In the genomic region with DNA sequence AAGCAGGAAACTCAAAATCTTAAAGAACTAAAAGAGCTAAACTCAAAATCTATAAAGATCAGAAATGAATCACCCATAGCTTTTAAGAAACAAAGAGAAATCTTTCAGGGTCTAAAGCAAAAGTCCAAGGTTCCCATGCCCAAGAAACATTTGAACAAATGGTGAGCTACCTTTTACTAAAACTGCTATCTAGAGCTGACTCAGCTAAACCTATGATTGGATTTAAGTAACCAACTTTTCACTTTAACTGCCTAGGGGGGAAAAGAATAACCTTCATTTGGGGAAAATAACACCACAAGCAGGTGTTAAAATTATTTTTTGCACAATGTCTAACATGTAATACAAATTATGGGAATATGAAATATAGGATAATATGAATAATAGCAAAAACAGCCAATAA, we compare ENCODE assay signal across 26 cellular contexts.
"Had no signal": no experiment of that assay in that cellular context is flagged by ENCODE, and none has a peak within 500 bp of the region (broad histone marks: within the 10 kb centered on the region; RNA-seq: fewer than 3 reads in every experiment).

No MANE protein-coding gene starts in this region.

- DNase-seq: stimulated activated CD4-positive, alpha-beta T cell treated with anti-CD3 and anti-CD28 coated beads, Interleukin-2, amount 100 ng/mL, for 48 hours; stimulated activated CD4-positive, alpha-beta T cell treated with anti-CD3 and anti-CD28 coated beads, Interleukin-4, amount 100 ng/mL, for 1 hour; stimulated activated CD4-positive, alpha-beta T cell treated with anti-CD3 and anti-CD28 coated beads, Interleukin-4, amount 100 ng/mL, for 24 hours; stimulated activated CD4-positive, alpha-beta T cell treated with anti-CD3 and anti-CD28 coated beads, Interleukin-4, amount 100 ng/mL, for 4 hours; stimulated activated CD8-positive, alpha-beta memory T cell treated with anti-CD3 and anti-CD28 coated beads, Interleukin-4, amount 100 ng/mL, for 48 hours; stimulated activated naive B cell treated with anti-CD40 and anti-IgM and Interleukin-4, amounts not matched to agents 10 μg/mL and 1 μg/mL and 100 μg/mL, for 72 hours; stimulated activated naive CD4-positive, alpha-beta T cell; stimulated activated naive CD4-positive, alpha-beta T cell treated with Interleukin-2 at 50 U/mL for 16 hours; stimulated activated naive CD8-positive, alpha-beta T cell treated with anti-CD3 and anti-CD28 coated beads, Interleukin-15, amount 100 ng/mL, for 72 hours; stimulated activated naive CD8-positive, alpha-beta T cell treated with anti-CD3 and anti-CD28 coated beads, Interleukin-15, Interleukin-2, amounts not matched to agents 100 U/mL and 50 U/mL, for 24 hours; stomach; substantia nigra; testis; thyroid gland; tibial artery; transverse colon; trophoblast cell; upper lobe of left lung; upper lobe of right lung; uterus had no signal

- H3K4me1 ChIP-seq: stomach, suprapubic skin, testis, thyroid gland, tibial artery, transverse colon, upper lobe of left lung, upper lobe of right lung, uterus, vagina had no signal

- H3K36me3 ChIP-seq: stomach, suprapubic skin, thoracic aorta, thyroid gland, tibial artery, transverse colon, upper lobe of left lung, upper lobe of right lung, uterus, vagina had no signal

- H3K27me3 ChIP-seq: stomach, suprapubic skin, testis, thyroid gland, tibial artery, transverse colon, upper lobe of left lung, upper lobe of right lung, uterus, vagina had no signal

- H3K9me3 ChIP-seq: suprapubic skin, testis, thoracic aorta, thyroid gland, tibial artery, transverse colon, upper lobe of left lung, upper lobe of right lung, uterus, vagina had no signal

- H3K4me3 ChIP-seq: stomach, suprapubic skin, testis, thoracic aorta, thyroid gland, tibial artery, transverse colon, upper lobe of left lung, upper lobe of right lung, uterus, vagina had no signal

- ATAC-seq: stimulated activated effector memory CD8-positive, alpha-beta T cell treated with anti-CD3 and anti-CD28 coated beads, Interleukin-12 subunit alpha, Interleukin-12 subunit beta, amount 100 ng/mL, for 72 hours; stimulated activated memory B cell treated with anti-CD40 and anti-IgM and Interleukin-4, amounts not matched to agents 10 μg/mL and 1 μg/mL and 100 μg/mL, for 72 hours; stimulated activated naive B cell treated with anti-CD40 and anti-IgM and Interleukin-4, amounts not matched to agents 10 μg/mL and 1 μg/mL and 100 μg/mL, for 72 hours; stimulated activated naive CD8-positive, alpha-beta T cell treated with anti-CD3 and anti-CD28 coated beads, Interleukin-15, amount 100 ng/mL, for 72 hours; stimulated activated naive CD8-positive, alpha-beta T cell treated with anti-CD3 and anti-CD28 coated beads, Interleukin-15, Interleukin-2, amounts not matched to agents 100 U/mL and 50 U/mL, for 24 hours; upper lobe of right lung had no signal

- FAIRE-seq: urothelium cell line had no signal

- H3K27ac ChIP-seq: stomach, suprapubic skin, testis, thoracic aorta, thyroid gland, tibial artery, transverse colon, upper lobe of left lung, upper lobe of right lung, uterus, vagina had no signal
